ENCODE assay signal across 20 cellular contexts in genomic region chr14:100748944-100749343, GRCh38. TPM values are rescaled to one million over a fixed set of nuclear protein-coding genes. Genes with fewer than 3 reads are reported as not detected.
"Had no signal": no experiment of that assay in that cellular context is flagged by ENCODE, and none has a peak within 500 bp of the region (broad histone marks: within the 10 kb centered on the region; RNA-seq: fewer than 3 reads in every experiment).

No MANE protein-coding gene starts in this region.

- FAIRE-seq: endometrium, frontal cortex, pancreas had no signal

- H3K4me1 Mint-ChIP-seq: activated CD4-positive, alpha-beta memory T cell treated with anti-CD3 and anti-CD28 coated beads, Interleukin-2, amount 10 ng/mL, durations not matched to agents 7 days and 5 days; activated CD8-positive, alpha-beta memory T cell treated with anti-CD3 and anti-CD28 coated beads, Interleukin-2, amount 10 ng/mL, durations not matched to agents 7 days and 5 days; memory B cell; naive B cell; stimulated activated memory B cell treated with anti-CD40 and anti-IgM and Interleukin-4, amounts not matched to agents 10 μg/mL and 1 μg/mL and 100 μg/mL, for 72 hours had no signal

- H3K27ac ChIP-seq: breast epithelium, neutrophil, pancreas, thoracic aorta, upper lobe of left lung had no signal

- DNase-seq: activated CD4-positive, alpha-beta memory T cell treated with anti-CD3 and anti-CD28 coated beads, Interleukin-2, amount 10 ng/mL, durations not matched to agents 7 days and 5 days; activated CD4-positive, alpha-beta T cell treated with anti-CD3 and anti-CD28 coated beads for 4 hours; activated CD8-positive, alpha-beta memory T cell treated with anti-CD3 and anti-CD28 coated beads, Interleukin-2, amount 10 ng/mL, durations not matched to agents 7 days and 5 days; activated naive CD4-positive, alpha-beta T cell treated with Interleukin-2 at 50 U/mL for 16 hours; anterior cingulate cortex; mucosa of descending colon; naive B cell; stimulated activated CD4-positive, alpha-beta T cell treated with anti-CD3 and anti-CD28 coated beads, Interleukin-4, amount 100 ng/mL, for 4 hours had no signal

- H3K4me1 ChIP-seq: breast epithelium, pancreas had no signal

- H3K27ac Mint-ChIP-seq: activated CD4-positive, alpha-beta memory T cell treated with anti-CD3 and anti-CD28 coated beads, Interleukin-2, amount 10 ng/mL, durations not matched to agents 7 days and 5 days; activated CD8-positive, alpha-beta memory T cell treated with anti-CD3 and anti-CD28 coated beads, Interleukin-2, amount 10 ng/mL, durations not matched to agents 7 days and 5 days; memory B cell; stimulated activated memory B cell treated with anti-CD40 and anti-IgM and Interleukin-4, amounts not matched to agents 10 μg/mL and 1 μg/mL and 100 μg/mL, for 72 hours had no signal

- H3K9me3 ChIP-seq: breast epithelium, mucosa of descending colon, neutrophil, pancreas, thoracic aorta, upper lobe of left lung had no signal

- H3K36me3 ChIP-seq: breast epithelium, neutrophil, pancreas, thoracic aorta, upper lobe of left lung had no signal

- H3K9me3 Mint-ChIP-seq: activated CD4-positive, alpha-beta memory T cell treated with anti-CD3 and anti-CD28 coated beads, Interleukin-2, amount 10 ng/mL, durations not matched to agents 7 days and 5 days; memory B cell; stimulated activated memory B cell treated with anti-CD40 and anti-IgM and Interleukin-4, amounts not matched to agents 10 μg/mL and 1 μg/mL and 100 μg/mL, for 72 hours had no signal

- H3K4me3 Mint-ChIP-seq: activated CD4-positive, alpha-beta memory T cell treated with anti-CD3 and anti-CD28 coated beads, Interleukin-2, amount 10 ng/mL, durations not matched to agents 7 days and 5 days; activated CD8-positive, alpha-beta memory T cell treated with anti-CD3 and anti-CD28 coated beads, Interleukin-2, amount 10 ng/mL, durations not matched to agents 7 days and 5 days; memory B cell; naive B cell; stimulated activated memory B cell treated with anti-CD40 and anti-IgM and Interleukin-4, amounts not matched to agents 10 μg/mL and 1 μg/mL and 100 μg/mL, for 72 hours had no signal

- H3K4me3 ChIP-seq: breast epithelium, mucosa of descending colon, pancreas, thoracic aorta, upper lobe of left lung had no signal

- H3K36me3 Mint-ChIP-seq: activated CD8-positive, alpha-beta memory T cell treated with anti-CD3 and anti-CD28 coated beads, Interleukin-2, amount 10 ng/mL, durations not matched to agents 7 days and 5 days; memory B cell; naive B cell; stimulated activated memory B cell treated with anti-CD40 and anti-IgM and Interleukin-4, amounts not matched to agents 10 μg/mL and 1 μg/mL and 100 μg/mL, for 72 hours had no signal

- ATAC-seq: activated CD8-positive, alpha-beta memory T cell treated with anti-CD3 and anti-CD28 coated beads, Interleukin-2, amount 10 ng/mL, durations not matched to agents 7 days and 5 days; mucosa of descending colon; pancreas; sciatic nerve; stimulated activated memory B cell treated with anti-CD40 and anti-IgM and Interleukin-4, amounts not matched to agents 10 μg/mL and 1 μg/mL and 100 μg/mL, for 72 hours had no signal

- H3K27me3 ChIP-seq: breast epithelium, neutrophil, pancreas, upper lobe of left lung had no signal

RNA-seq across cellular contexts. Expression of gene DLK1, which starts 22.3 kb away (rescaled TPM):
- total RNA-seq: activated CD4-positive, alpha-beta memory T cell treated with anti-CD3 and anti-CD28 coated beads, Interleukin-2, amount 10 ng/mL, durations not matched to agents 7 days and 5 days; activated CD8-positive, alpha-beta memory T cell treated with anti-CD3 and anti-CD28 coated beads, Interleukin-2, amount 10 ng/mL, durations not matched to agents 7 days and 5 days; dermis microvascular lymphatic vessel endothelial cell; frontal cortex; T-helper 2 cell treated with Interferon-gamma antibody and Interleukin-4, amounts not matched to agents 100 ng/mL and 5 ng/mL, for 36 hours; thoracic aorta had no signal
